Comparison of ENCODE assay signal across 1 cellular context in the genomic region with DNA sequence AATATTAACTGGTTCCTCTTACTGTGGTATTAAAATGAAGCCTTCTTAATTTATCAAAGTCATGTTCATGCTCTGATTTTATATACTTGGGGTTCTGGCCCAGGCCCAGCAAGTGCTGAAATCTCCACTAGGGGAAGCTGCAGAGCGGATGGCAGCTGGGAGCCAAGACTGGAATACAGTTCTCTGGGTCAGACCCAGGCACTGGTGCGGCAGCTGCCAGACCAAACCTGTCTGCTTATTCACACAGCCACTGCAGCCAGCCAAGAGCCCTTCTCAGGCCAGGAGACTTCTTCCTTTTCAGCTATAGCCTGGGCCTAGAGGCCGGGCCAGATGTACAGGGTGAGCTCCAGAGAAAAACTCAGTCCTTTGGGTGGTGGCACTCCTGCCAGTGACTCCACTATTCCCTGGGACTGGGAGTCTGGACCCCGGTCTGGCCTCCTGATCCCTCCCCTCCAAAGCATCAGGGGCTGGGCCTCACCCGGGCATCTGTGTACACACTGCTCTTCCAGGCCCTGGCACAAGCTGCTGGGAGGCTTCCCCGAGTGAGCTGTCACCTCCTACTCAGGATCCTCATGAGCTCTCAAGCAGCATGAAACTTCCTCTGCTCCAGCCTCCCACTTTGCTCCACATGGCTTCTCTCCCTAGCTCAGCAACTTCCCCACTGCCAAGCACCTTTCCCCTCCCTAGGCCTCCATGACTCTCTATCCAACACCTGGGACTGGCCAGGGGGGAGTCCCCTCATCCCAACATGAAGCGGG.
TF ChIP-seq lines count a peak whose summit lies in the region.

No MANE protein-coding gene starts in this region.

TF ChIP-seq in GM12878, 131 proteins besides CTCF, POLR2A, EP300 and RAD21:
- TF ChIP-seq IRF4 (IDR thresholded peaks at IDR 0.05; ENCODE audit: low read depth, low read length) (no peak), BHLHE40 (IDR thresholded peaks at IDR 0.05; ENCODE audit: borderline replicate concordance in 1 of 2, low read depth in 2 of 2, low read length in 1 of 2) (no peak), IKZF1 (conservative IDR thresholded peaks at IDR 0.05) (no peak), JUND (IDR thresholded peaks at IDR 0.05; ENCODE audit: low read depth, low read length) (no peak), SUZ12 (IDR thresholded peaks at IDR 0.05; ENCODE audit: unreplicated experiment) (no peak), EGR1 (IDR thresholded peaks at IDR 0.05; ENCODE audit: borderline replicate concordance in 1 of 2, low read depth in 2 of 2, low read length in 2 of 2) (no peak), CBX3 (IDR thresholded peaks at IDR 0.05; ENCODE audit: borderline replicate concordance, low read depth) (no peak), BMI1 (IDR thresholded peaks at IDR 0.05; ENCODE audit: borderline replicate concordance) (no peak), FOS (IDR thresholded peaks at IDR 0.05; ENCODE audit: borderline replicate concordance, extremely low read depth, insufficient read length) (no peak), ATF7 (IDR thresholded peaks at IDR 0.05; ENCODE audit: low read depth) (no peak), RB1 (IDR thresholded peaks at IDR 0.05; ENCODE audit: borderline replicate concordance) (no peak), SPI1 (IDR thresholded peaks at IDR 0.05; ENCODE audit: borderline replicate concordance, insufficient read depth, low read depth, low read length) (no peak), SREBF2 (IDR thresholded peaks at IDR 0.05; ENCODE audit: low read length) (no peak), WRNIP1 (IDR thresholded peaks at IDR 0.05; ENCODE audit: borderline replicate concordance, low read depth, low read length) (no peak)
- TF ChIP-seq, protein P1, sequence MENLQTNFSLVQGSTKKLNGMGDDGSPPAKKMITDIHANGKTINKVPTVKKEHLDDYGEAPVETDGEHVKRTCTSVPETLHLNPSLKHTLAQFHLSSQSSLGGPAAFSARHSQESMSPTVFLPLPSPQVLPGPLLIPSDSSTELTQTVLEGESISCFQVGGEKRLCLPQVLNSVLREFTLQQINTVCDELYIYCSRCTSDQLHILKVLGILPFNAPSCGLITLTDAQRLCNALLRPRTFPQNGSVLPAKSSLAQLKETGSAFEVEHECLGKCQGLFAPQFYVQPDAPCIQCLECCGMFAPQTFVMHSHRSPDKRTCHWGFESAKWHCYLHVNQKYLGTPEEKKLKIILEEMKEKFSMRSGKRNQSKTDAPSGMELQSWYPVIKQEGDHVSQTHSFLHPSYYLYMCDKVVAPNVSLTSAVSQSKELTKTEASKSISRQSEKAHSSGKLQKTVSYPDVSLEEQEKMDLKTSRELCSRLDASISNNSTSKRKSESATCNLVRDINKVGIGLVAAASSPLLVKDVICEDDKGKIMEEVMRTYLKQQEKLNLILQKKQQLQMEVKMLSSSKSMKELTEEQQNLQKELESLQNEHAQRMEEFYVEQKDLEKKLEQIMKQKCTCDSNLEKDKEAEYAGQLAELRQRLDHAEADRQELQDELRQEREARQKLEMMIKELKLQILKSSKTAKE (IDR thresholded peaks at IDR 0.05; ENCODE audit: low read depth, poor library complexity, severe bottlenecking), result no peak
- TF ChIP-seq, protein P2, sequence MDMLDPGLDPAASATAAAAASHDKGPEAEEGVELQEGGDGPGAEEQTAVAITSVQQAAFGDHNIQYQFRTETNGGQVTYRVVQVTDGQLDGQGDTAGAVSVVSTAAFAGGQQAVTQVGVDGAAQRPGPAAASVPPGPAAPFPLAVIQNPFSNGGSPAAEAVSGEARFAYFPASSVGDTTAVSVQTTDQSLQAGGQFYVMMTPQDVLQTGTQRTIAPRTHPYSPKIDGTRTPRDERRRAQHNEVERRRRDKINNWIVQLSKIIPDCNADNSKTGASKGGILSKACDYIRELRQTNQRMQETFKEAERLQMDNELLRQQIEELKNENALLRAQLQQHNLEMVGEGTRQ (IDR thresholded peaks at IDR 0.05; ENCODE audit: borderline replicate concordance, low read depth, low read length), result no peak
- TF ChIP-seq, protein P3, sequence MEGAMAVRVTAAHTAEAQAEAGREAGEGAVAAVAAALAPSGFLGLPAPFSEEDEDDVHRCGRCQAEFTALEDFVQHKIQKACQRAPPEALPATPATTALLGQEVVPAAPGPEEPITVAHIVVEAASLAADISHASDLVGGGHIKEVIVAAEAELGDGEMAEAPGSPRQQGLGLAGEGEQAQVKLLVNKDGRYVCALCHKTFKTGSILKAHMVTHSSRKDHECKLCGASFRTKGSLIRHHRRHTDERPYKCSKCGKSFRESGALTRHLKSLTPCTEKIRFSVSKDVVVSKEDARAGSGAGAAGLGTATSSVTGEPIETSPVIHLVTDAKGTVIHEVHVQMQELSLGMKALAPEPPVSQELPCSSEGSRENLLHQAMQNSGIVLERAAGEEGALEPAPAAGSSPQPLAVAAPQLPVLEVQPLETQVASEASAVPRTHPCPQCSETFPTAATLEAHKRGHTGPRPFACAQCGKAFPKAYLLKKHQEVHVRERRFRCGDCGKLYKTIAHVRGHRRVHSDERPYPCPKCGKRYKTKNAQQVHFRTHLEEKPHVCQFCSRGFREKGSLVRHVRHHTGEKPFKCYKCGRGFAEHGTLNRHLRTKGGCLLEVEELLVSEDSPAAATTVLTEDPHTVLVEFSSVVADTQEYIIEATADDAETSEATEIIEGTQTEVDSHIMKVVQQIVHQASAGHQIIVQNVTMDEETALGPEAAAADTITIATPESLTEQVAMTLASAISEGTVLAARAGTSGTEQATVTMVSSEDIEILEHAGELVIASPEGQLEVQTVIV (IDR thresholded peaks at IDR 0.05; ENCODE audit: borderline replicate concordance, partially characterized antibody), result no peak
TF ChIP-seq in GM12878: peak in this region for 0.
